Comparison of ENCODE assay signal across 18 cellular contexts in genomic region chr18:79193826-79194225, GRCh38.
DNase-seq lines count a peak whose midpoint lies in the region; ATAC-seq and TF ChIP-seq lines count a peak whose summit lies in the region.
"Had no signal": no experiment of that assay in that cellular context is flagged by ENCODE, and none has a peak within 500 bp of the region (broad histone marks: within the 10 kb centered on the region; RNA-seq: fewer than 3 reads in every experiment).

No MANE protein-coding gene starts in this region.

- DNase-seq in NCI-H526 treated with DMSO at 0.1 percent for 48 hours (lab: John Stamatoyannopoulos, UW) (peak; percentile 32), T-helper 17 cell (no peak), NCI-H774 (lab: John Stamatoyannopoulos, UW) (no peak), right lobe of liver (no peak)
- DNase-seq: C1 segment of cervical spinal cord; Calu3; CD4-positive, alpha-beta memory T cell; COR-L47; DMS153; DND-41; EL; GDM1; H9 had no signal

- TF ChIP-seq CTCF in KMS-11 (conservative IDR thresholded peaks at IDR 0.05; ENCODE audit: low read depth, low read length): no peak
- no peak for TF ChIP-seq CTCF in right lobe of liver (IDR thresholded peaks at IDR 0.05)

- peaks cover 76% of the 10 kb centered on the region for H3K4me1 ChIP-seq in KMS-11 (ENCODE audit: low read depth, poor library complexity, severe bottlenecking)
- no peaks in the 10 kb centered on the region for H3K4me1 ChIP-seq in right lobe of liver

- no peaks in the 10 kb centered on the region for H3K79me2 ChIP-seq in KMS-11 (ENCODE audit: insufficient read depth, low read depth)

- no peak overlapping the region for H2AFZ ChIP-seq in KMS-11 (ENCODE audit: low read depth)
- H2AFZ ChIP-seq: GM23338 had no signal

- H3K27ac ChIP-seq in KMS-11 (peak overlapping the region; percentile 90; the same call in 1 of the 2 replicates), right lobe of liver (no peak overlapping the region)

- WGBS in right lobe of liver (ENCODE audit: insufficient coverage, low coverage, low lambda C conversion rate, missing lambda C conversion rate): 88% methylated on average over 2 of the region's 2 CpGs

- no peak overlapping the region for H3K4me3 Mint-ChIP-seq in T-helper 17 cell
- H3K4me3 Mint-ChIP-seq: CD4-positive, alpha-beta memory T cell; GM23338; H9 had no signal

- H3K27me3 Mint-ChIP-seq in T-helper 17 cell: no peaks in the 10 kb centered on the region
- H3K27me3 Mint-ChIP-seq: CD4-positive, alpha-beta memory T cell had no signal

- peak overlapping the region; percentile 32 for H3K27ac Mint-ChIP-seq in T-helper 17 cell
- H3K27ac Mint-ChIP-seq: CD4-positive, alpha-beta memory T cell; GM23338; H9 had no signal

- H3K4me2 ChIP-seq in KMS-11: peak overlapping the region; percentile 60
- H3K4me2 ChIP-seq: GM23338 had no signal

- H3K27me3 ChIP-seq in KMS-11 (ENCODE audit: insufficient read depth, low read depth) (no peaks in the 10 kb centered on the region), right lobe of liver (no peaks in the 10 kb centered on the region)

- H3K4me3 ChIP-seq in KMS-11 (IDR thresholded peaks at IDR 0.05; ENCODE audit: insufficient read depth, low read depth, low read length) (no peak overlapping the region), right lobe of liver (no peak overlapping the region)
- H3K4me3 ChIP-seq: GM12878, GM23338 had no signal

- no peaks in the 10 kb centered on the region for H3K9me3 ChIP-seq in T-helper 17 cell (ENCODE audit: control insufficient read depth, low read length, poor library complexity, severe bottlenecking)
- H3K9me3 ChIP-seq in right lobe of liver: no peaks in the 10 kb centered on the region

- TF ChIP-seq POLR2A in right lobe of liver (IDR thresholded peaks at IDR 0.05): no peak

- H4K20me1 ChIP-seq in KMS-11 (ENCODE audit: insufficient read depth): no peaks in the 10 kb centered on the region

- no peaks in the 10 kb centered on the region for H3K36me3 ChIP-seq in KMS-11 (ENCODE audit: insufficient read depth)
- peaks cover 0 to 6% (median 0%) of the 10 kb centered on the region in 4 donors for H3K36me3 ChIP-seq in right lobe of liver

- H3K9ac ChIP-seq in KMS-11: no peak overlapping the region

- peaks cover 6% of the 10 kb centered on the region for H3K36me3 Mint-ChIP-seq in T-helper 17 cell (ENCODE audit: low read depth)

- intact Hi-C loops in right lobe of liver (cut with DNase I): no loop called here

- ATAC-seq in T-helper 17 cell (no peak), right lobe of liver (no peak), GM21717 (IDR thresholded peaks at IDR 0.05; ENCODE audit: unreplicated experiment) (no peak)
- ATAC-seq: GM12878, GM23338, HCT116 had no signal

- no peaks in the 10 kb centered on the region for H3K4me1 Mint-ChIP-seq in T-helper 17 cell
- H3K4me1 Mint-ChIP-seq: GM23338, H9 had no signal
